Comparison of ENCODE assay signal across 17 cellular contexts in genomic region chr10:32350811-32351342, GRCh38. TPM values are rescaled to one million over a fixed set of nuclear protein-coding genes. Genes with fewer than 3 reads are reported as not detected.
DNase-seq lines count a peak whose midpoint lies in the region; ATAC-seq and TF ChIP-seq lines count a peak whose summit lies in the region.
"Had no signal": no experiment of that assay in that cellular context is flagged by ENCODE, and none has a peak within 500 bp of the region (broad histone marks: within the 10 kb centered on the region; RNA-seq: fewer than 3 reads in every experiment).

No MANE protein-coding gene starts in this region.

- H3K36me3 Mint-ChIP-seq in T-helper 1 cell treated with Interleukin-12 subunit alpha and Interleukin-12 subunit beta and Interleukin-4 antibody, amounts not matched to agents 30 μg/mL and 1 μg/mL, for 36 hours (ENCODE audit: low read depth) = peaks cover 6% of the 10 kb centered on the region
- peaks cover 32% of the 10 kb centered on the region for H3K36me3 Mint-ChIP-seq in activated T-helper 17 cell treated with anti-CD3 and anti-CD28 coated beads, Interleukin-2, amount 50 U/mL, for 72 hours (ENCODE audit: low read depth)
- H3K36me3 Mint-ChIP-seq in neural crest cell (ENCODE audit: low read depth) = peaks cover 3% of the 10 kb centered on the region

- DNase-seq in T-helper 1 cell = no peak
- DNase-seq in neural crest cell (ENCODE audit: low read depth, low spot score) = no peak
- DNase-seq in G401 (ENCODE audit: low spot score) = no peak
- no peak for DNase-seq in midbrain (lab: John Stamatoyannopoulos, UW)
- DNase-seq: DMS 273 treated with DMSO at 0.1 percent for 48 hours; foreskin keratinocyte; GOT3; NCI-H1694; NCI-H524 treated with DMSO at 0.1 percent for 48 hours; sigmoid colon; stimulated activated CD4-positive, alpha-beta T cell treated with anti-CD3 and anti-CD28 coated beads, Interleukin-2, amount 100 ng/mL, for 48 hours; T-helper 9 cell; upper lobe of right lung had no signal

- no peaks in the 10 kb centered on the region for H3K9me2 ChIP-seq in Loucy (replicated peaks; ENCODE audit: low read depth, low read length)

- peaks cover 5% of the 10 kb centered on the region; the same call in 1 of the 2 replicates for H3K36me3 ChIP-seq in Loucy (ENCODE audit: insufficient read depth, low read length)
- H3K36me3 ChIP-seq: sigmoid colon, upper lobe of right lung had no signal

- no peak overlapping the region for H2AFZ ChIP-seq in Loucy (ENCODE audit: low read length)

- H3K9me3 ChIP-seq in Loucy (ENCODE audit: insufficient read depth, low read depth, low read length) = no peaks in the 10 kb centered on the region; the same call in 1 of the 2 replicates
- H3K9me3 ChIP-seq: sigmoid colon, upper lobe of right lung had no signal

- peaks cover 23% of the 10 kb centered on the region for H4K20me1 ChIP-seq in Loucy (ENCODE audit: insufficient read depth, low read length, poor library complexity, severe bottlenecking)

- peak overlapping the region; percentile 30 for H3K4me3 ChIP-seq in Loucy (ENCODE audit: low read length, poor library complexity, severe bottlenecking)
- H3K4me3 ChIP-seq: sigmoid colon, upper lobe of right lung had no signal

- TF ChIP-seq CTCF in Loucy (conservative IDR thresholded peaks at IDR 0.05; ENCODE audit: low read length) (no peak), neural crest cell (conservative IDR thresholded peaks at IDR 0.05) (no peak)

- in situ Hi-C loops in G401 (cut with HindIII; ENCODE audit: low sequenced_read_pairs) = no loop called here

- no peaks in the 10 kb centered on the region for H3K27me3 Mint-ChIP-seq in T-helper 1 cell treated with Interleukin-12 subunit alpha and Interleukin-12 subunit beta and Interleukin-4 antibody, amounts not matched to agents 30 μg/mL and 1 μg/mL, for 36 hours (ENCODE audit: low read depth)
- H3K27me3 Mint-ChIP-seq in activated T-helper 17 cell treated with anti-CD3 and anti-CD28 coated beads, Interleukin-2, amount 50 U/mL, for 72 hours = no peaks in the 10 kb centered on the region
- no peaks in the 10 kb centered on the region for H3K27me3 Mint-ChIP-seq in neural crest cell (ENCODE audit: low read depth)

- H3K4me1 ChIP-seq in Loucy (ENCODE audit: insufficient read depth, low read length, poor library complexity, severe bottlenecking) = peaks cover 60% of the 10 kb centered on the region

- no peaks in the 10 kb centered on the region for H3K9me3 Mint-ChIP-seq in T-helper 1 cell treated with Interleukin-12 subunit alpha and Interleukin-12 subunit beta and Interleukin-4 antibody, amounts not matched to agents 30 μg/mL and 1 μg/mL, for 36 hours
- H3K9me3 Mint-ChIP-seq in activated T-helper 17 cell treated with anti-CD3 and anti-CD28 coated beads, Interleukin-2, amount 50 U/mL, for 72 hours = no peaks in the 10 kb centered on the region
- no peaks in the 10 kb centered on the region for H3K9me3 Mint-ChIP-seq in neural crest cell

- peak overlapping the region; percentile 29 for H3K27ac Mint-ChIP-seq in T-helper 1 cell treated with Interleukin-12 subunit alpha and Interleukin-12 subunit beta and Interleukin-4 antibody, amounts not matched to agents 30 μg/mL and 1 μg/mL, for 36 hours
- H3K27ac Mint-ChIP-seq in activated T-helper 17 cell treated with anti-CD3 and anti-CD28 coated beads, Interleukin-2, amount 50 U/mL, for 72 hours = no peak overlapping the region
- no peak overlapping the region for H3K27ac Mint-ChIP-seq in neural crest cell (ENCODE audit: unreplicated experiment)

- H3K4me1 Mint-ChIP-seq in T-helper 1 cell treated with Interleukin-12 subunit alpha and Interleukin-12 subunit beta and Interleukin-4 antibody, amounts not matched to agents 30 μg/mL and 1 μg/mL, for 36 hours (ENCODE audit: low read depth) = peaks cover 39% of the 10 kb centered on the region
- H3K4me1 Mint-ChIP-seq in activated T-helper 17 cell treated with anti-CD3 and anti-CD28 coated beads, Interleukin-2, amount 50 U/mL, for 72 hours = peaks cover 38% of the 10 kb centered on the region
- peaks cover 25% of the 10 kb centered on the region for H3K4me1 Mint-ChIP-seq in neural crest cell

- no peak for ATAC-seq in activated T-helper 17 cell treated with anti-CD3 and anti-CD28 coated beads, Interleukin-2, amount 50 U/mL, for 72 hours (replicated peaks)
- ATAC-seq in GM21526 (IDR thresholded peaks at IDR 0.05; ENCODE audit: low FRiP score, unreplicated experiment) = no peak
- ATAC-seq: foreskin keratinocyte, upper lobe of right lung had no signal

- H3K9ac ChIP-seq in Loucy (ENCODE audit: low read depth, low read length, poor library complexity, severe bottlenecking) = peak overlapping the region; percentile 43

- peak overlapping the region; percentile 61 for H3K4me2 ChIP-seq in Loucy (ENCODE audit: low read depth, low read length, poor library complexity, severe bottlenecking)

- H3K79me2 ChIP-seq in Loucy (ENCODE audit: insufficient read depth, low read length) = peaks cover 89% of the 10 kb centered on the region

- no peaks in the 10 kb centered on the region for H3K27me3 ChIP-seq in Loucy (ENCODE audit: insufficient read depth, low read length, poor library complexity, severe bottlenecking)
- H3K27me3 ChIP-seq: foreskin keratinocyte, sigmoid colon, upper lobe of right lung had no signal

- no peaks in the 10 kb centered on the region for H3F3A ChIP-seq in Loucy (ENCODE audit: low read depth)

- H3K4me3 Mint-ChIP-seq in T-helper 1 cell treated with Interleukin-12 subunit alpha and Interleukin-12 subunit beta and Interleukin-4 antibody, amounts not matched to agents 30 μg/mL and 1 μg/mL, for 36 hours = no peak overlapping the region
- peak overlapping the region; percentile 95 for H3K4me3 Mint-ChIP-seq in activated T-helper 17 cell treated with anti-CD3 and anti-CD28 coated beads, Interleukin-2, amount 50 U/mL, for 72 hours
- peak overlapping the region; percentile 50 for H3K4me3 Mint-ChIP-seq in neural crest cell

RNA-seq across cellular contexts. Expression of gene EPC1, which starts 3.9 kb away (rescaled TPM):
- total RNA-seq in activated T-helper 17 cell treated with anti-CD3 and anti-CD28 coated beads, Interleukin-2, amount 50 U/mL, for 72 hours = 10 to 100 TPM; 36.3 to 40.4 TPM
- 44.4 and 48.4 TPM in 2 replicates for total RNA-seq in neural crest cell
- total RNA-seq in G401 (2014; rRNA removed; shearing (Covaris generic)) = 9.6 and 11.3 TPM in 2 replicates
